ENCODE assay signal across 22 cellular contexts in the genomic region with DNA sequence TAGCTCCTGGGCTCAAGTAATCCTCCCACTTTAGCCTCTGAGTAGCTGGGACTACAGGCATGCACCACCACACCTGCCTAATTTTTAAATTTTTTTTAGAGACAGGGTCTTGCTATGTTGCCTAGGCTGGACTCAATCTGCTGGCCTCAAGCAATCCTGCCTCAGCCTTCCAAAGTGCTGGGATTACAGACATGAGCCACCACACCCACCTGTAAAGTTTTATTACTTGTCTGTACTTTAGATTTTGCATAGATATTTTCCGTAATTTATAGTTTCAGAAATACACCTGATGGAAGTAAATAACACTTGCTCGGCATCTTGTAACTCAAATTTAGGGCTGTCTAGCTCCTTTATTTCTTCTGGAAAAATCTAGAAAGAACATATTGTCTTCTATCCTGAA.
"Had no signal": no experiment of that assay in that cellular context is flagged by ENCODE, and none has a peak within 500 bp of the region (broad histone marks: within the 10 kb centered on the region; RNA-seq: fewer than 3 reads in every experiment).

No MANE protein-coding gene starts in this region.

- H3K9me3 Mint-ChIP-seq: mesothelial cell of epicardium; natural killer cell treated with Interleukin-12 subunit alpha and Interleukin-12 subunit beta and Interleukin-15 and Interleukin-18, amount 100 ng/mL, for 72 hours; stimulated activated naive CD8-positive, alpha-beta T cell treated with anti-CD3 and anti-CD28 coated beads, Interleukin-15, Interleukin-2, amounts not matched to agents 100 ng/mL and 50 ng/mL, for 24 hours had no signal

- ATAC-seq: naive thymus-derived CD4-positive, alpha-beta T cell; natural killer cell treated with Interleukin-12 subunit alpha and Interleukin-12 subunit beta and Interleukin-15 and Interleukin-18, amount 100 ng/mL, for 72 hours; pancreas; right cardiac atrium; sciatic nerve; upper lobe of right lung had no signal

- H3K27me3 Mint-ChIP-seq: naive thymus-derived CD4-positive, alpha-beta T cell; natural killer cell treated with Interleukin-12 subunit alpha and Interleukin-12 subunit beta and Interleukin-15 and Interleukin-18, amount 100 ng/mL, for 72 hours; stimulated activated naive CD8-positive, alpha-beta T cell treated with anti-CD3 and anti-CD28 coated beads, Interleukin-15, Interleukin-2, amounts not matched to agents 100 ng/mL and 50 ng/mL, for 24 hours had no signal

- H3K27ac Mint-ChIP-seq: mesothelial cell of epicardium; natural killer cell treated with Interleukin-12 subunit alpha and Interleukin-12 subunit beta and Interleukin-15 and Interleukin-18, amount 100 ng/mL, for 72 hours had no signal

- DNase-seq: head of caudate nucleus; hippocampal formation; kidney glomerular epithelial cell; left ventricle myocardium inferior; mesendoderm; naive thymus-derived CD4-positive, alpha-beta T cell; pancreas; posterior cingulate gyrus; retina; right cardiac atrium; spleen; stimulated activated CD4-positive, alpha-beta T cell treated with anti-CD3 and anti-CD28 coated beads, Interleukin-2, amount 100 ng/mL, for 48 hours; stimulated activated CD4-positive, alpha-beta T cell treated with anti-CD3 and anti-CD28 coated beads, Interleukin-4, amount 100 ng/mL, for 4 hours; stimulated activated CD8-positive, alpha-beta memory T cell treated with anti-CD3 and anti-CD28 coated beads, Interleukin-4, amount 100 ng/mL, for 48 hours; stimulated activated naive CD4-positive, alpha-beta T cell; tibial artery; trophoblast cell; upper lobe of right lung had no signal

- H3K4me3 Mint-ChIP-seq: mesothelial cell of epicardium; naive thymus-derived CD4-positive, alpha-beta T cell; natural killer cell treated with Interleukin-12 subunit alpha and Interleukin-12 subunit beta and Interleukin-15 and Interleukin-18, amount 100 ng/mL, for 72 hours; stimulated activated naive CD8-positive, alpha-beta T cell treated with anti-CD3 and anti-CD28 coated beads, Interleukin-15, Interleukin-2, amounts not matched to agents 100 ng/mL and 50 ng/mL, for 24 hours had no signal

- H3K36me3 Mint-ChIP-seq: mesothelial cell of epicardium; natural killer cell treated with Interleukin-12 subunit alpha and Interleukin-12 subunit beta and Interleukin-15 and Interleukin-18, amount 100 ng/mL, for 72 hours had no signal
